In the genomic region with DNA sequence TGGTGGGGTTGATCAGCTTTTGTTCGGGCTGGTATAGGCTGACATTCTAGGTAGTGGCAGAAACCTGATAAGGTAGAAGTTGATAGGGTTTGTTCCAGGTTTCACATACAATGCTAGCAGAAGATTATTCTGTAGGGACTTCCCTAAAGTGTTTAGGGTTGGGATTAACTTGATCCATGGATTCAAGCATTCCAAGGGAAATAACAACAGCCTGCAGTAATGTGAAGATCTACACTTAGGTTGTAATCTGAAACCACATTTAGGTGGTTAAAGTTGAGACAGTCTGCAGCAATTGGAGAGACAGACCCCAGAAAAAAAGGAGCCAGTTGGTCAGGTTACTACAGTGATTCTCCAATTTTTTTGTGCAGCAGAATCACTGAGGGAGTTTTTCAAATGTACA, we compare ENCODE assay signal across 18 cellular contexts. TPM values are rescaled to one million over a fixed set of nuclear protein-coding genes. Genes with fewer than 3 reads are reported as not detected.
DNase-seq lines count a peak whose midpoint lies in the region; ATAC-seq and TF ChIP-seq lines count a peak whose summit lies in the region.
"Had no signal": no experiment of that assay in that cellular context is flagged by ENCODE, and none has a peak within 500 bp of the region (broad histone marks: within the 10 kb centered on the region; RNA-seq: fewer than 3 reads in every experiment).

No MANE protein-coding gene starts in this region.

- WGBS in IMR-90 (ENCODE audit: extremely low coverage in 2 of 2, insufficient read length in 1 of 2), 2 experiments: 100% methylated on average over 1 of the region's 1 CpG; no CpG with 5 or more reads in 1 of the 2 experiments
- 27 to 80% methylated on average over 1 of the region's 1 CpG for WGBS in endodermal cell (ENCODE audit: insufficient coverage in 1 of 2, insufficient read length in 1 of 2), 2 experiments

- no peak overlapping the region for H3K4me2 ChIP-seq in IMR-90 (ENCODE audit: low read depth, low read length)
- H3K4me2 ChIP-seq in neural progenitor cell: no peak overlapping the region

- H3K27me3 Mint-ChIP-seq in Calu3 (ENCODE audit: unreplicated experiment): no peaks in the 10 kb centered on the region
- no peaks in the 10 kb centered on the region for H3K27me3 Mint-ChIP-seq in endodermal cell (ENCODE audit: insufficient read depth)
- no peaks in the 10 kb centered on the region for H3K27me3 Mint-ChIP-seq in neural progenitor cell (ENCODE audit: insufficient read depth, low read depth)

- ATAC-seq in IMR-90 (ENCODE audit: low read depth): no peak; the same call in 1 of the 2 replicates

- H2BK20ac ChIP-seq in IMR-90 (ENCODE audit: low read depth, low read length): no peak overlapping the region

- in situ Hi-C loops in IMR-90 (cut with MboI; ENCODE audit: low sequenced_read_pairs): no loop called here

- intact Hi-C loops in Calu3 (cut with micrococcal nuclease; ENCODE audit: unreplicated experiment) (loop anchor here (5.0 kb wide), 1 partner anchor 54 kb away; the partner anchor contains the start of gene GJA1), IMR-90 (cut with micrococcal nuclease) (no loop called here), posterior vena cava (cut with DNase I) (no loop called here)

- no peak overlapping the region for H3K9ac ChIP-seq in IMR-90 (ENCODE audit: low read depth, low read length)
- H3K9ac ChIP-seq in endodermal cell (ENCODE audit: extremely low read depth, low read length, poor library complexity, severe bottlenecking): peak overlapping the region; percentile 38
- no peak overlapping the region for H3K9ac ChIP-seq in neural progenitor cell

- CTCF ChIA-PET in Calu3 (lab: Charles Lee) (interaction anchor here (1.0 to 1.3 kb wide), 3 partner anchors 10 to 53 kb away, joined by 3 to 4 read pairs (median 3); no protein-coding TSS in a partner anchor), IMR-90 (lab: Yijun Ruan, JAX) (no interaction called here)

- no peak overlapping the region for H4K8ac ChIP-seq in IMR-90 (ENCODE audit: low read depth in 2 of 2, low read length in 2 of 2)

- no peaks in the 10 kb centered on the region for H3K79me2 ChIP-seq in neural progenitor cell (ENCODE audit: low read depth)

- H3K4me3 Mint-ChIP-seq in Calu3 (ENCODE audit: low read depth, unreplicated experiment) (peak overlapping the region; percentile 57), endodermal cell (no peak overlapping the region), neural progenitor cell (no peak overlapping the region)
- H3K4me3 Mint-ChIP-seq: CD14-positive monocyte had no signal

- no peaks in the 10 kb centered on the region for H3K36me3 ChIP-seq in IMR-90 (ENCODE audit: control insufficient read depth, insufficient read depth, low read length)
- H3K36me3 ChIP-seq in endodermal cell (ENCODE audit: control insufficient read depth, insufficient read depth, low read length): no peaks in the 10 kb centered on the region
- H3K36me3 ChIP-seq in neural progenitor cell: no peaks in the 10 kb centered on the region
- H3K36me3 ChIP-seq: Peyer's patch had no signal

- no peak overlapping the region for H4K91ac ChIP-seq in IMR-90 (ENCODE audit: insufficient read depth, low read depth, low read length)

- H4K20me1 ChIP-seq in IMR-90 (ENCODE audit: insufficient read depth, low read length) (no peaks in the 10 kb centered on the region), neural progenitor cell (ENCODE audit: low read depth) (no peaks in the 10 kb centered on the region)

- H3K27me3 ChIP-seq in IMR-90 (ENCODE audit: control insufficient read depth, insufficient read depth, low read length): no peaks in the 10 kb centered on the region
- no peaks in the 10 kb centered on the region for H3K27me3 ChIP-seq in endodermal cell (ENCODE audit: control insufficient read depth, insufficient read depth, low read length, poor library complexity, severe bottlenecking)
- no peaks in the 10 kb centered on the region for H3K27me3 ChIP-seq in neural progenitor cell
- H3K27me3 ChIP-seq: Peyer's patch had no signal

- TF ChIP-seq POLR2A in IMR-90 (IDR thresholded peaks at IDR 0.05; ENCODE audit: low read depth, low read length): no peak

- H3K4me1 ChIP-seq in IMR-90 (ENCODE audit: control insufficient read depth, insufficient read depth, low read length): no peaks in the 10 kb centered on the region
- H3K4me1 ChIP-seq in endodermal cell (ENCODE audit: control insufficient read depth, insufficient read depth, low read length): peaks cover 10% of the 10 kb centered on the region
- peaks cover 14% of the 10 kb centered on the region for H3K4me1 ChIP-seq in neural progenitor cell
- H3K4me1 ChIP-seq: Peyer's patch had no signal

- 0 out of 2 replicates have a peak overlapping the region, but pooled peaks have one; percentile 29 for H3K4ac ChIP-seq in IMR-90 (ENCODE audit: low read depth, low read length)

- DNase-seq in Calu3 (no peak), IMR-90 (peak; percentile 16), endodermal cell (no peak), neural progenitor cell (ENCODE audit: low spot score) (peak; percentile 26), posterior vena cava (ENCODE audit: low spot score) (no peak), CD1c-positive myeloid dendritic cell (ENCODE audit: extremely low spot score) (no peak), D341Med (ENCODE audit: low spot score) (no peak)
- no peak for DNase-seq in effector CD4-positive, alpha-beta T cell
- DNase-seq: Caco-2, DMS79 treated with DMSO at 0.1 percent for 48 hours, GDM1, Kasumi-1, NCI-H1417, NCI-H2081, NCI-H446, Peyer's patch, Right ventricle myocardium superior had no signal

- H3K27ac ChIP-seq in IMR-90 (ENCODE audit: insufficient read depth, low read length) (no peak overlapping the region), endodermal cell (ENCODE audit: low read depth, low read length) (peak overlapping the region; percentile 57), neural progenitor cell (no peak overlapping the region)
- H3K27ac ChIP-seq: Peyer's patch had no signal

- no peak overlapping the region for H2BK120ac ChIP-seq in IMR-90 (ENCODE audit: low read depth, low read length)

- dilution Hi-C loops in IMR-90 (cut with HindIII; ENCODE audit: low sequenced_read_pairs, unreplicated experiment): no loop called here

- H3K36me3 Mint-ChIP-seq in Calu3 (ENCODE audit: insufficient read depth, unreplicated experiment) (no peaks in the 10 kb centered on the region), endodermal cell (ENCODE audit: low read depth) (no peaks in the 10 kb centered on the region), neural progenitor cell (no peaks in the 10 kb centered on the region)
- H3K36me3 Mint-ChIP-seq: CD14-positive monocyte had no signal

- H3K4me1 Mint-ChIP-seq in Calu3 (ENCODE audit: low read depth, unreplicated experiment): peaks cover 58% of the 10 kb centered on the region
- peaks cover 61% of the 10 kb centered on the region for H3K4me1 Mint-ChIP-seq in endodermal cell
- peaks cover 14% of the 10 kb centered on the region for H3K4me1 Mint-ChIP-seq in neural progenitor cell
- H3K4me1 Mint-ChIP-seq: CD14-positive monocyte had no signal

- H2BK15ac ChIP-seq in IMR-90 (ENCODE audit: low read depth, low read length): no peak overlapping the region

- no peaks in the 10 kb centered on the region for H3K79me1 ChIP-seq in IMR-90 (ENCODE audit: low read depth in 1 of 2, low read length in 2 of 2)

- no peak overlapping the region for H3K23ac ChIP-seq in IMR-90 (ENCODE audit: low read depth, low read length)

- H3K9me3 ChIP-seq in IMR-90 (ENCODE audit: control insufficient read depth, insufficient read depth, low read length) (no peaks in the 10 kb centered on the region), endodermal cell (ENCODE audit: control insufficient read depth, low read length) (no peaks in the 10 kb centered on the region), neural progenitor cell (ENCODE audit: low read depth) (no peaks in the 10 kb centered on the region)
- H3K9me3 ChIP-seq: Caco-2, Peyer's patch had no signal

- no peak for TF ChIP-seq RAD21 in IMR-90 (IDR thresholded peaks at IDR 0.05; ENCODE audit: low read length)

- H3K9me3 Mint-ChIP-seq in Calu3 (ENCODE audit: low read depth, unreplicated experiment) (no peaks in the 10 kb centered on the region), endodermal cell (peaks cover 3% of the 10 kb centered on the region), neural progenitor cell (no peaks in the 10 kb centered on the region)

- no peak overlapping the region for H2AFZ ChIP-seq in IMR-90 (replicated peaks; ENCODE audit: low read length, poor library complexity)
- no peak overlapping the region for H2AFZ ChIP-seq in neural progenitor cell (replicated peaks)

- H3K4me3 ChIP-seq in IMR-90 (ENCODE audit: insufficient read depth, low read depth, low read length) (no peak overlapping the region), endodermal cell (ENCODE audit: low read length) (peak overlapping the region; percentile 32), neural progenitor cell (no peak overlapping the region)
- H3K4me3 ChIP-seq: Peyer's patch had no signal

- no peak overlapping the region for H2AK9ac ChIP-seq in IMR-90 (replicated peaks; ENCODE audit: low read depth, low read length, poor library complexity)

- H3K27ac Mint-ChIP-seq in Calu3 (ENCODE audit: unreplicated experiment): peak overlapping the region; percentile 87
- peak overlapping the region; percentile 92 for H3K27ac Mint-ChIP-seq in endodermal cell
- no peak overlapping the region for H3K27ac Mint-ChIP-seq in neural progenitor cell
- H3K27ac Mint-ChIP-seq: CD14-positive monocyte had no signal

- POLR2A ChIA-PET in IMR-90 (lab: Charles Lee; ENCODE audit: unreplicated experiment): no interaction called here

- H3K18ac ChIP-seq in IMR-90 (ENCODE audit: low read depth, low read length): peak overlapping the region; percentile 64; the same call in 1 of the 2 replicates

- H3K14ac ChIP-seq in IMR-90 (replicated peaks; ENCODE audit: low read depth, low read length): no peak overlapping the region

- H2AK5ac ChIP-seq in IMR-90 (ENCODE audit: low read depth, low read length): 0 out of 2 replicates have a peak overlapping the region, but pooled peaks have one; percentile 3

- H3F3A ChIP-seq in neural progenitor cell (ENCODE audit: low read depth): peaks cover 3% of the 10 kb centered on the region

- BruUV-seq in Calu3 (replicated peaks; lab: Mats Ljungman, UMichigan) (TSS peak; percentile 95), IMR-90 (replicated peaks; lab: Mats Ljungman, UMichigan) (no TSS peak)

- H3K56ac ChIP-seq in IMR-90 (ENCODE audit: extremely low read depth, insufficient read depth, low read length): no peak overlapping the region

- H3K9me1 ChIP-seq in IMR-90 (ENCODE audit: insufficient read depth, low read length): no peaks in the 10 kb centered on the region

- no peak overlapping the region for H4K5ac ChIP-seq in IMR-90 (ENCODE audit: low read depth, low read length)

- TF ChIP-seq CTCF in Calu3 (IDR thresholded peaks at IDR 0.05; ENCODE audit: unreplicated experiment) (no peak), IMR-90 (conservative IDR thresholded peaks at IDR 0.05; ENCODE audit: low read depth, low read length) (no peak), endodermal cell (conservative IDR thresholded peaks at IDR 0.05) (no peak), neural progenitor cell (IDR thresholded peaks at IDR 0.05) (no peak)

- no peak overlapping the region for H2BK5ac ChIP-seq in IMR-90 (ENCODE audit: low read depth, low read length, poor library complexity, severe bottlenecking)

RNA-seq across cellular contexts. Expression of gene GJA1, which starts 56.1 kb away (rescaled TPM):
- total RNA-seq in Calu3 (2022): 147 and 211 TPM in 2 replicates
- total RNA-seq in IMR-90 (2012; rRNA removed): 314 and 323 TPM in 2 replicates
- polyA plus RNA-seq in IMR-90 (2012; rRNA removed): 131 and 180 TPM in 2 replicates
- 40.8 and 46.3 TPM in 2 replicates for polyA plus RNA-seq in IMR-90 (2012; cell fraction: cytosol; rRNA removed)
- polyA plus RNA-seq in IMR-90 (2012; cell fraction: nucleus; rRNA removed; ENCODE audit: low replicate concordance): 9.7 and 51.6 TPM in 2 replicates
- 1,000 to 10,000 TPM in 1 of 2 donors, 100 to 1,000 TPM in 1; 706 to 1,121 TPM for total RNA-seq in endodermal cell
- 507 TPM for polyA plus RNA-seq in endodermal cell (2013, experiment 1 of 2)
- 485 TPM for polyA plus RNA-seq in endodermal cell (2013, experiment 2 of 2)
- 498 and 622 TPM in 2 replicates for total RNA-seq in neural progenitor cell (ENCODE audit: low replicate concordance)
- 10 to 100 TPM; 50.0 to 68.2 TPM for total RNA-seq in posterior vena cava
- polyA plus RNA-seq: CD14-positive monocyte had no signal

Comparison
In these comparisons a context has a peak if more than half of its experiments do, and no peak if none do; other contexts are left out.
1. DNase-seq: peak in IMR-90 (single experiment) and neural progenitor cell (single experiment); none in Calu3 (single experiment), endodermal cell (single experiment), posterior vena cava (single experiment), CD1c-positive myeloid dendritic cell (single experiment), D341Med (single experiment) and effector CD4-positive, alpha-beta T cell (single experiment).